In the genomic region with DNA sequence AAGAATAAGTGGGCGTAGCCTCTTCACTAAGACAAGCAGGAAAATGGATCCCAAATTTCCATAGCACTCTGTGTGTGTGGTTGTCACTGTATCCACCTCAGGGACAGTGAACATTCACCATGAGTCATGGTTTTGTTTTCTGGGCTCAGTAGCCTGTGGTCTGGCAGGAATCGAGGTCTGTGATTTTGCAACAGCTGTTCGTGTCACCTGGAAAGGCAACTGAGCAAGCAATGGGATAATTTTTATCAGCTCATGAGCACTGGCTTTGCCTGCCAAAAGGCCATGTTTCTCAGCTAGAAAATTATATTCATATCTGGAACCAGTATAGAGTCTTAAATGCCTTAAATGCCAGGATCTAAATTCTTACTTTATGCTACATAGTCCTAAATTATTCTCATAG, we compare ENCODE assay signal across 8 cellular contexts.
DNase-seq lines count a peak whose midpoint lies in the region; ATAC-seq and TF ChIP-seq lines count a peak whose summit lies in the region.

No MANE protein-coding gene starts in this region.

- intact Hi-C loops in PC-3 (cut with micrococcal nuclease) = loop anchor here (1.0 kb wide), 1 partner anchor 81 kb away; no protein-coding TSS in a partner anchor

- no peaks in the 10 kb centered on the region for H3K36me3 ChIP-seq in PC-3 (ENCODE audit: low read depth, low read length)

- H3K4me1 ChIP-seq in PC-3 (ENCODE audit: insufficient read depth, low read length) = peaks cover 26% of the 10 kb centered on the region

- H4K20me1 ChIP-seq in PC-3 (ENCODE audit: low read length) = no peaks in the 10 kb centered on the region

- TF ChIP-seq CTCF in PC-3 (conservative IDR thresholded peaks at IDR 0.05; ENCODE audit: low read depth, low read length) (no peak), fibroblast of pulmonary artery (IDR thresholded peaks at IDR 0.05; ENCODE audit: low read length, missing control alignments) (no peak), retinal pigment epithelial cell (conservative IDR thresholded peaks at IDR 0.05; ENCODE audit: low read depth, low read length) (no peak)

- no TSS peak for BruUV-seq in PC-3 (replicated peaks; lab: Mats Ljungman, UMichigan)

- H3K9ac ChIP-seq in PC-3 (ENCODE audit: low read length) = peak overlapping the region; percentile 80

- DNase-seq in ELF-1 (ENCODE audit: low read depth, low spot score) (peak; percentile 8), PC-3 (peak; percentile 98), fibroblast of pulmonary artery (ENCODE audit: low read depth) (peak; percentile 95), retinal pigment epithelial cell (ENCODE audit: low read depth) (peak; percentile 59)

- H3F3A ChIP-seq in PC-3 (ENCODE audit: low read length, unreplicated experiment) = peaks cover 4% of the 10 kb centered on the region

- CTCF ChIA-PET in PC-3 (lab: Charles Lee) = no interaction called here

- peak overlapping the region; percentile 97 for H3K27ac ChIP-seq in PC-3 (ENCODE audit: low read length)

- peak overlapping the region; percentile 57 for H3K4me2 ChIP-seq in PC-3 (ENCODE audit: low read length)

- H3K9me3 ChIP-seq in PC-3 (ENCODE audit: low read length) = no peaks in the 10 kb centered on the region

- H2AFZ ChIP-seq in PC-3 (ENCODE audit: low read length) = peak overlapping the region; percentile 42; the same call in 1 of the 2 replicates

- H3K79me2 ChIP-seq in PC-3 (ENCODE audit: low read length) = no peaks in the 10 kb centered on the region

- H3K27me3 ChIP-seq in PC-3 (ENCODE audit: low read length) = no peaks in the 10 kb centered on the region

- POLR2A ChIA-PET in PC-3 (lab: Charles Lee; ENCODE audit: unreplicated experiment) = interaction anchor here (0.5 kb wide), 1 partner anchor 71 kb away, joined by 3 read pairs; no protein-coding TSS in a partner anchor

- H3K4me3 ChIP-seq in PC-3 (ENCODE audit: low read length) = 0 out of 2 replicates have a peak overlapping the region, but pooled peaks have one; percentile 3
- no peak overlapping the region for H3K4me3 ChIP-seq in fibroblast of pulmonary artery (replicated peaks; ENCODE audit: low read depth, low read length)
- no peak overlapping the region for H3K4me3 ChIP-seq in retinal pigment epithelial cell (ENCODE audit: low read length)

- ATAC-seq in PC-3 = peak; percentile 95
- no peak for ATAC-seq in GM19023 (IDR thresholded peaks at IDR 0.05; ENCODE audit: unreplicated experiment)
- ATAC-seq in GM19351 (IDR thresholded peaks at IDR 0.05; ENCODE audit: unreplicated experiment) = no peak
- no peak for ATAC-seq in HG02981 (IDR thresholded peaks at IDR 0.05; ENCODE audit: unreplicated experiment)
- ATAC-seq in GM18867 (IDR thresholded peaks at IDR 0.05; ENCODE audit: unreplicated experiment) = no peak

- no peaks in the 10 kb centered on the region for H3K9me2 ChIP-seq in PC-3 (replicated peaks; ENCODE audit: low read length)

Comparison
In these comparisons a context has a peak if more than half of its experiments do, and no peak if none do; other contexts are left out.
1. DNase-seq: peak in every context shown above with its lines; median percentile 98 in PC-3; 95 in fibroblast of pulmonary artery; 59 in retinal pigment epithelial cell; 8 in ELF-1.